Comparison of ENCODE assay signal across 8 cellular contexts in genomic region chrX:107118322-107119147, GRCh38. TPM values are rescaled to one million over a fixed set of nuclear protein-coding genes. Genes with fewer than 3 reads are reported as not detected.
DNase-seq lines count a peak whose midpoint lies in the region; ATAC-seq, FAIRE-seq and TF ChIP-seq lines count a peak whose summit lies in the region.

Gene RBM41, minus strand, starts transcription at chrX:107118822. Its CDS starts 49 bp downstream, at chrX:107118773.

- no peaks in the 10 kb centered on the region for H3K9me3 Mint-ChIP-seq in T-helper 2 cell treated with Interferon-gamma antibody and Interleukin-4, amounts not matched to agents 5 μg/mL and 100 μg/mL, for 36 hours
- no peaks in the 10 kb centered on the region for H3K9me3 Mint-ChIP-seq in astrocyte (ENCODE audit: unreplicated experiment)

- peak within 1 kb of the TSS; percentile 91 for H3K9ac ChIP-seq in astrocyte (ENCODE audit: low read length)

- peaks cover 22% of the 10 kb centered on the region for H3K4me1 Mint-ChIP-seq in T-helper 2 cell treated with Interferon-gamma antibody and Interleukin-4, amounts not matched to agents 5 μg/mL and 100 μg/mL, for 36 hours (ENCODE audit: low read depth)
- H3K4me1 Mint-ChIP-seq in astrocyte (ENCODE audit: low read depth, unreplicated experiment), result peaks cover 7% of the 10 kb centered on the region

- H3K9me3 ChIP-seq in astrocyte (ENCODE audit: insufficient read depth, low read depth, low read length) (no peaks in the 10 kb centered on the region), vagina (no peaks in the 10 kb centered on the region)

- H3K4me3 Mint-ChIP-seq in T-helper 2 cell treated with Interferon-gamma antibody and Interleukin-4, amounts not matched to agents 5 μg/mL and 100 μg/mL, for 36 hours, result peak within 1 kb of the TSS; percentile 97
- H3K4me3 Mint-ChIP-seq in astrocyte (ENCODE audit: unreplicated experiment), result peak within 1 kb of the TSS; percentile 99

- ATAC-seq in GM18498 (IDR thresholded peaks at IDR 0.05; ENCODE audit: unreplicated experiment), result peak; percentile 100
- peak; percentile 100 for ATAC-seq in HG02938 (IDR thresholded peaks at IDR 0.05; ENCODE audit: unreplicated experiment)

- peaks cover 6% of the 10 kb centered on the region for H3K36me3 ChIP-seq in astrocyte (ENCODE audit: insufficient read depth, low read length)
- peaks cover 0 to 11% of the 10 kb centered on the region in 2 donors for H3K36me3 ChIP-seq in vagina

- H3K27ac ChIP-seq in astrocyte (ENCODE audit: low read depth, low read length), result peak within 1 kb of the TSS; percentile 78
- H3K27ac ChIP-seq in vagina, result peak within 1 kb of the TSS; percentile 73

- TF ChIP-seq POLR2A in vagina (IDR thresholded peaks at IDR 0.05), result no peak

- H3K27me3 ChIP-seq in astrocyte (ENCODE audit: insufficient read depth, low read length), result no peaks in the 10 kb centered on the region
- no peaks in the 10 kb centered on the region for H3K27me3 ChIP-seq in vagina

- intact Hi-C loops in vagina (cut with DNase I), result no loop called here

- H4K20me1 ChIP-seq in astrocyte (ENCODE audit: insufficient read depth, low read length), result no peaks in the 10 kb centered on the region

- H3K4me2 ChIP-seq in astrocyte (ENCODE audit: low read length), result peak within 1 kb of the TSS; percentile 86

- DNase-seq in NCI-H1694 (lab: John Stamatoyannopoulos, UW), result peak; percentile 63
- peak; percentile 62 for DNase-seq in T-helper 2 cell treated with Interferon-gamma antibody and Interleukin-4, amounts not matched to agents 5 μg/mL and 100 μg/mL, for 36 hours (ENCODE audit: low spot score)
- peak; percentile 71 for DNase-seq in astrocyte (ENCODE audit: low read depth)
- peak; percentile 17 for DNase-seq in hepatic stellate cell (ENCODE audit: low spot score)
- peak; percentile 85 for DNase-seq in putamen (ENCODE audit: low spot score)
- no peak for DNase-seq in vagina (ENCODE audit: extremely low spot score in 2 of 2)

- FAIRE-seq in astrocyte (lab: Jason Lieb, UNC), result peak; percentile 87

- peak within 1 kb of the TSS; percentile 78 for H3K4me3 ChIP-seq in astrocyte (ENCODE audit: insufficient read depth, low read depth, low read length)
- peak within 1 kb of the TSS; percentile 58 to 65 for H3K4me3 ChIP-seq in vagina

- peak within 1 kb of the TSS; percentile 89 for H2AFZ ChIP-seq in astrocyte (ENCODE audit: low read depth, low read length)

- peak within 1 kb of the TSS; percentile 95 for H3K27ac Mint-ChIP-seq in T-helper 2 cell treated with Interferon-gamma antibody and Interleukin-4, amounts not matched to agents 5 μg/mL and 100 μg/mL, for 36 hours
- H3K27ac Mint-ChIP-seq in astrocyte (ENCODE audit: unreplicated experiment), result peak within 1 kb of the TSS; percentile 96

- peaks cover 33% of the 10 kb centered on the region for H3K36me3 Mint-ChIP-seq in T-helper 2 cell treated with Interferon-gamma antibody and Interleukin-4, amounts not matched to agents 5 μg/mL and 100 μg/mL, for 36 hours (ENCODE audit: low read depth)
- H3K36me3 Mint-ChIP-seq in astrocyte (ENCODE audit: low read depth, unreplicated experiment), result no peaks in the 10 kb centered on the region

- TF ChIP-seq CTCF in astrocyte (IDR thresholded peaks at IDR 0.05; ENCODE audit: insufficient read depth, low read depth, low read length), result no peak
- no peak for TF ChIP-seq CTCF in vagina (IDR thresholded peaks at IDR 0.05)

- no peaks in the 10 kb centered on the region for H3K27me3 Mint-ChIP-seq in T-helper 2 cell treated with Interferon-gamma antibody and Interleukin-4, amounts not matched to agents 5 μg/mL and 100 μg/mL, for 36 hours (ENCODE audit: low read depth)
- H3K27me3 Mint-ChIP-seq in astrocyte (ENCODE audit: low read depth, unreplicated experiment), result no peaks in the 10 kb centered on the region

- H3K4me1 ChIP-seq in astrocyte (ENCODE audit: insufficient read depth, low read length), result peaks cover 5% of the 10 kb centered on the region
- no peaks in the 10 kb centered on the region for H3K4me1 ChIP-seq in vagina

- peaks cover 20% of the 10 kb centered on the region for H3K79me2 ChIP-seq in astrocyte (ENCODE audit: insufficient read depth, low read length)

RNA-seq across cellular contexts. Expression of gene RBM41, which starts in this region (rescaled TPM):
- total RNA-seq in astrocyte, result 17.4 and 20.4 TPM in 2 replicates
- 11.5 TPM for total RNA-seq in vagina

Comparison
In these comparisons a context has a peak if more than half of its experiments do, and no peak if none do; other contexts are left out.
1. DNase-seq: peak in NCI-H1694 (single experiment), T-helper 2 cell treated with Interferon-gamma antibody and Interleukin-4, amounts not matched to agents 5 μg/mL and 100 μg/mL, for 36 hours (single experiment), astrocyte (single experiment), hepatic stellate cell (single experiment) and putamen (single experiment); none in vagina (0 of 2).